In the genomic region with DNA sequence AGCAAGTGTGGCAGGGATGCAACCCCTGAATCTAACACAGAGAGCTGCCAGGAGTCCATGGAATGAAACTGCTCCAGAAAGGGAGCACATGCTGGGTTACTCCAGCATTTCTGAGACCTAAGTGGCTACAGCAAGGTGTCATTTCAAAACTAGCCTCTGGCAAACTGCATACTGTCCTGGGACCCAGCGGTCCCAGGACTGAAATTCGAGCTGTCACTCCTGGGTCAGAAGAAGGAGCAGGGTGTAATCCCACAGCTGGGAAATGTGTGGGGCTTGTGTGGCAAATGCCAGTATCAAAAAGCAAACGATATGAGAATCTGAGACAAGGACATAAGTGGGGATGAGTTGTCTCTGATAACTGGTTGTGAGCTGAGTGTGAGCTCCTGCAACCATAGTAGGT, we compare ENCODE assay signal across 28 cellular contexts.
"Had no signal": no experiment of that assay in that cellular context is flagged by ENCODE, and none has a peak within 500 bp of the region (broad histone marks: within the 10 kb centered on the region; RNA-seq: fewer than 3 reads in every experiment).

No MANE protein-coding gene starts in this region.

- H3K4me1 ChIP-seq: stomach, suprapubic skin, testis, thyroid gland, tibial artery, tibial nerve, transverse colon, upper lobe of left lung, upper lobe of right lung, uterus, vagina had no signal

- H3K4me3 Mint-ChIP-seq: stimulated activated effector memory CD8-positive, alpha-beta T cell treated with anti-CD3 and anti-CD28 coated beads, Interleukin-12 subunit alpha, Interleukin-12 subunit beta, amount 100 ng/mL, for 72 hours; stimulated activated memory B cell treated with anti-CD40 and anti-IgM and Interleukin-4, amounts not matched to agents 10 μg/mL and 1 μg/mL and 100 μg/mL, for 72 hours; stimulated activated naive B cell treated with anti-CD40 and anti-IgM and Interleukin-4, amounts not matched to agents 10 μg/mL and 1 μg/mL and 100 μg/mL, for 72 hours; stimulated activated naive CD8-positive, alpha-beta T cell treated with anti-CD3 and anti-CD28 coated beads, Interleukin-15, amount 100 ng/mL, for 72 hours; stimulated activated naive CD8-positive, alpha-beta T cell treated with anti-CD3 and anti-CD28 coated beads, Interleukin-15, Interleukin-2, amounts not matched to agents 100 ng/mL and 50 ng/mL, for 24 hours; type B pancreatic cell had no signal

- H3K27me3 Mint-ChIP-seq: stimulated activated naive CD8-positive, alpha-beta T cell treated with anti-CD3 and anti-CD28 coated beads, Interleukin-15, Interleukin-2, amounts not matched to agents 100 ng/mL and 50 ng/mL, for 24 hours; type B pancreatic cell had no signal

- H3K9me3 ChIP-seq: suprapubic skin, testis, thyroid gland had no signal

- H3K27ac Mint-ChIP-seq: stimulated activated effector memory CD8-positive, alpha-beta T cell treated with anti-CD3 and anti-CD28 coated beads, Interleukin-12 subunit alpha, Interleukin-12 subunit beta, amount 100 ng/mL, for 72 hours; stimulated activated memory B cell treated with anti-CD40 and anti-IgM and Interleukin-4, amounts not matched to agents 10 μg/mL and 1 μg/mL and 100 μg/mL, for 72 hours; stimulated activated naive B cell treated with anti-CD40 and anti-IgM and Interleukin-4, amounts not matched to agents 10 μg/mL and 1 μg/mL and 100 μg/mL, for 72 hours; stimulated activated naive CD8-positive, alpha-beta T cell treated with anti-CD3 and anti-CD28 coated beads, Interleukin-15, amount 100 ng/mL, for 72 hours; stimulated activated naive CD8-positive, alpha-beta T cell treated with anti-CD3 and anti-CD28 coated beads, Interleukin-15, Interleukin-2, amounts not matched to agents 100 ng/mL and 50 ng/mL, for 24 hours; type B pancreatic cell had no signal

- H3K27me3 ChIP-seq: stomach, suprapubic skin, testis, thyroid gland, tibial artery, tibial nerve, transverse colon, upper lobe of left lung, upper lobe of right lung, uterus, vagina had no signal

- H3K4me3 ChIP-seq: stomach, suprapubic skin, testis, thoracic aorta, thyroid gland, tibial artery, tibial nerve, transverse colon, upper lobe of left lung, upper lobe of right lung, uterus, vagina had no signal

- H3K36me3 ChIP-seq: stomach, suprapubic skin, thoracic aorta, thyroid gland, transverse colon, upper lobe of left lung, upper lobe of right lung, uterus, vagina had no signal

- DNase-seq: stimulated activated CD4-positive, alpha-beta T cell treated with anti-CD3 and anti-CD28 coated beads, Interleukin-2, amount 100 ng/mL, for 48 hours; stimulated activated CD4-positive, alpha-beta T cell treated with anti-CD3 and anti-CD28 coated beads, Interleukin-4, amount 100 ng/mL, for 1 hour; stimulated activated CD4-positive, alpha-beta T cell treated with anti-CD3 and anti-CD28 coated beads, Interleukin-4, amount 100 ng/mL, for 24 hours; stimulated activated CD4-positive, alpha-beta T cell treated with anti-CD3 and anti-CD28 coated beads, Interleukin-4, amount 100 ng/mL, for 4 hours; stimulated activated CD8-positive, alpha-beta memory T cell treated with anti-CD3 and anti-CD28 coated beads, Interleukin-4, amount 100 ng/mL, for 48 hours; stimulated activated naive B cell treated with anti-CD40 and anti-IgM and Interleukin-4, amounts not matched to agents 10 μg/mL and 1 μg/mL and 100 μg/mL, for 72 hours; stimulated activated naive CD4-positive, alpha-beta T cell; stimulated activated naive CD4-positive, alpha-beta T cell treated with Interleukin-2 at 50 U/mL for 16 hours; stimulated activated naive CD8-positive, alpha-beta T cell treated with anti-CD3 and anti-CD28 coated beads, Interleukin-15, amount 100 ng/mL, for 72 hours; stimulated activated naive CD8-positive, alpha-beta T cell treated with anti-CD3 and anti-CD28 coated beads, Interleukin-15, Interleukin-2, amounts not matched to agents 100 U/mL and 50 U/mL, for 24 hours; stomach; substantia nigra; testis; thyroid gland; tibial artery; transverse colon; trophoblast cell; upper lobe of left lung; upper lobe of right lung; uterus had no signal

- H3K27ac ChIP-seq: stomach, suprapubic skin, testis, thoracic aorta, thyroid gland, tibial artery, tibial nerve, transverse colon, upper lobe of left lung, upper lobe of right lung, uterus, vagina had no signal

- H3K9me3 Mint-ChIP-seq: type B pancreatic cell had no signal

- ATAC-seq: stimulated activated effector memory CD8-positive, alpha-beta T cell treated with anti-CD3 and anti-CD28 coated beads, Interleukin-12 subunit alpha, Interleukin-12 subunit beta, amount 100 ng/mL, for 72 hours; stimulated activated memory B cell treated with anti-CD40 and anti-IgM and Interleukin-4, amounts not matched to agents 10 μg/mL and 1 μg/mL and 100 μg/mL, for 72 hours; stimulated activated naive B cell treated with anti-CD40 and anti-IgM and Interleukin-4, amounts not matched to agents 10 μg/mL and 1 μg/mL and 100 μg/mL, for 72 hours; stimulated activated naive CD8-positive, alpha-beta T cell treated with anti-CD3 and anti-CD28 coated beads, Interleukin-15, amount 100 ng/mL, for 72 hours; stimulated activated naive CD8-positive, alpha-beta T cell treated with anti-CD3 and anti-CD28 coated beads, Interleukin-15, Interleukin-2, amounts not matched to agents 100 U/mL and 50 U/mL, for 24 hours; upper lobe of right lung had no signal

- H3K4me1 Mint-ChIP-seq: stimulated activated effector memory CD8-positive, alpha-beta T cell treated with anti-CD3 and anti-CD28 coated beads, Interleukin-12 subunit alpha, Interleukin-12 subunit beta, amount 100 ng/mL, for 72 hours; stimulated activated memory B cell treated with anti-CD40 and anti-IgM and Interleukin-4, amounts not matched to agents 10 μg/mL and 1 μg/mL and 100 μg/mL, for 72 hours; stimulated activated naive B cell treated with anti-CD40 and anti-IgM and Interleukin-4, amounts not matched to agents 10 μg/mL and 1 μg/mL and 100 μg/mL, for 72 hours; stimulated activated naive CD8-positive, alpha-beta T cell treated with anti-CD3 and anti-CD28 coated beads, Interleukin-15, amount 100 ng/mL, for 72 hours had no signal

- H3K36me3 Mint-ChIP-seq: stimulated activated effector memory CD8-positive, alpha-beta T cell treated with anti-CD3 and anti-CD28 coated beads, Interleukin-12 subunit alpha, Interleukin-12 subunit beta, amount 100 ng/mL, for 72 hours had no signal
